In genomic region chr2:151106805-151107490, GRCh38 we compare ENCODE assay signal across 17 cellular contexts.
DNase-seq lines count a peak whose midpoint lies in the region; ATAC-seq and TF ChIP-seq lines count a peak whose summit lies in the region.
"Had no signal": no experiment of that assay in that cellular context is flagged by ENCODE, and none has a peak within 500 bp of the region (broad histone marks: within the 10 kb centered on the region; RNA-seq: fewer than 3 reads in every experiment).

No MANE protein-coding gene starts in this region.

- H3F3A ChIP-seq in GM23338 (replicated peaks; ENCODE audit: low read depth), result no peaks in the 10 kb centered on the region

- H3K4me3 Mint-ChIP-seq in GM23338, result no peak overlapping the region
- H3K4me3 Mint-ChIP-seq: CD8-positive, alpha-beta memory T cell had no signal

- no peaks in the 10 kb centered on the region for H3K79me2 ChIP-seq in GM23338 (replicated peaks; ENCODE audit: insufficient read depth)

- H3K4me3 ChIP-seq in GM23338, result no peak overlapping the region
- H3K4me3 ChIP-seq: BLaER1 had no signal

- H3K9me3 Mint-ChIP-seq in GM23338, result peaks cover 12% of the 10 kb centered on the region

- no peak for TF ChIP-seq CTCF in GM23338 (conservative IDR thresholded peaks at IDR 0.05; ENCODE audit: low read depth in 2 of 2)

- 0 out of 2 replicates have a peak overlapping the region, but pooled peaks have one; percentile 57 for H2AFZ ChIP-seq in GM23338

- ATAC-seq in GM23338 (no peak), HG03354 (IDR thresholded peaks at IDR 0.05; ENCODE audit: poor library complexity, severe bottlenecking, unreplicated experiment) (no peak)
- ATAC-seq: HCT116 had no signal

- H3K4me2 ChIP-seq in GM23338, result no peak overlapping the region
- H3K4me2 ChIP-seq: BLaER1 had no signal

- no peaks in the 10 kb centered on the region for H3K27me3 ChIP-seq in GM23338 (ENCODE audit: insufficient read depth)
- H3K27me3 ChIP-seq: BLaER1 had no signal

- peaks cover 11% of the 10 kb centered on the region for H3K4me1 Mint-ChIP-seq in GM23338
- H3K4me1 Mint-ChIP-seq: CD8-positive, alpha-beta memory T cell had no signal

- H3K27ac ChIP-seq in GM23338 (ENCODE audit: low read depth), result no peak overlapping the region
- H3K27ac ChIP-seq: BLaER1 had no signal

- H4K20me1 ChIP-seq in GM23338 (replicated peaks; ENCODE audit: insufficient read depth), result no peaks in the 10 kb centered on the region
- H4K20me1 ChIP-seq: BLaER1 had no signal

- H3K27ac Mint-ChIP-seq in GM23338, result no peak overlapping the region
- H3K27ac Mint-ChIP-seq: CD8-positive, alpha-beta memory T cell had no signal

- H3K9me2 ChIP-seq in GM23338 (ENCODE audit: insufficient read depth), result 0 out of 2 replicates have a peak, but pooled peaks cover 11% of the 10 kb centered on the region

- DNase-seq in GM23338 (ENCODE audit: low spot score) (no peak), SW480 (ENCODE audit: low spot score) (peak; percentile 9), fibroblast of peridontal ligament (ENCODE audit: extremely low read depth) (peak; percentile 28), NCI-H187 (lab: John Stamatoyannopoulos, UW) (no peak), NCI-H748 (lab: John Stamatoyannopoulos, UW; ENCODE audit: unreplicated experiment) (no peak)
- no peak for DNase-seq in activated naive CD4-positive, alpha-beta T cell (lab: John Stamatoyannopoulos, UW)
- DNase-seq: CD8-positive, alpha-beta memory T cell; IMR-90; Kasumi-1; NCI-H1436; NCI-H2081; NCI-H345; NCI-H69; SHP77 had no signal

- no peaks in the 10 kb centered on the region for H3K27me3 Mint-ChIP-seq in GM23338 (ENCODE audit: insufficient read depth, low read depth, poor library complexity)

- peaks cover 7% of the 10 kb centered on the region; the same call in 1 of the 2 replicates for H3K4me1 ChIP-seq in GM23338 (ENCODE audit: insufficient read depth)
- H3K4me1 ChIP-seq: BLaER1 had no signal

- no peaks in the 10 kb centered on the region; the same call in 1 of the 2 replicates for H3K36me3 ChIP-seq in GM23338 (ENCODE audit: insufficient read depth)
- H3K36me3 ChIP-seq: BLaER1 had no signal

- peaks cover 18% of the 10 kb centered on the region; the same call in 2 of the 3 replicates for H3K36me3 Mint-ChIP-seq in GM23338 (ENCODE audit: low read depth)
- H3K36me3 Mint-ChIP-seq: CD8-positive, alpha-beta memory T cell had no signal

TF ChIP-seq in GM23338, 12 proteins besides CTCF, POLR2A, EP300 and RAD21:
- TF ChIP-seq NANOG (IDR thresholded peaks at IDR 0.05; ENCODE audit: borderline replicate concordance) (no peak), EZH2 (IDR thresholded peaks at IDR 0.05; ENCODE audit: low read depth, unreplicated experiment) (no peak), POLR2AphosphoS5 (IDR thresholded peaks at IDR 0.05; ENCODE audit: low read depth) (no peak), STAT1 (IDR thresholded peaks at IDR 0.05; ENCODE audit: unreplicated experiment) (no peak), ZNF114 (CRISPR knock-in tag; IDR thresholded peaks at IDR 0.05) (no peak), REST (IDR thresholded peaks at IDR 0.05; ENCODE audit: unreplicated experiment) (no peak), ZNF331 (CRISPR knock-in tag; IDR thresholded peaks at IDR 0.05; ENCODE audit: low read depth) (no peak), JUNB (IDR thresholded peaks at IDR 0.05; ENCODE audit: unreplicated experiment) (no peak), CREB1 (CRISPR knock-in tag; IDR thresholded peaks at IDR 0.05; ENCODE audit: low read depth) (no peak)

Comparison
In these comparisons a context has a peak if more than half of its experiments do, and no peak if none do; other contexts are left out.
1. DNase-seq: peak in SW480 (single experiment) and fibroblast of peridontal ligament (single experiment); none in GM23338 (single experiment), activated naive CD4-positive, alpha-beta T cell (0 of 4), NCI-H187 (0 of 2) and NCI-H748 (single experiment).